Comparison of ENCODE assay signal across 1 cellular context in genomic region chr16:70746708-70747424, GRCh38.
TF ChIP-seq lines count a peak whose summit lies in the region.

No MANE protein-coding gene starts in this region.

TF ChIP-seq in HepG2, 621 proteins besides CTCF, POLR2A, EP300 and RAD21 (continued from another document and continues in another):
- TF ChIP-seq ZBTB10 (CRISPR knock-in tag; IDR thresholded peaks at IDR 0.05; ENCODE audit: borderline replicate concordance), result no peak
- TF ChIP-seq ZNF567 (CRISPR knock-in tag; IDR thresholded peaks at IDR 0.05; ENCODE audit: borderline replicate concordance), result peak; percentile 62; the same call in 1 of the 2 replicates
- TF ChIP-seq NCOA1 (CRISPR knock-in tag; IDR thresholded peaks at IDR 0.05), result no peak
- TF ChIP-seq ATF2 (CRISPR knock-in tag; IDR thresholded peaks at IDR 0.05), result peak; percentile 94
- TF ChIP-seq, protein P1, sequence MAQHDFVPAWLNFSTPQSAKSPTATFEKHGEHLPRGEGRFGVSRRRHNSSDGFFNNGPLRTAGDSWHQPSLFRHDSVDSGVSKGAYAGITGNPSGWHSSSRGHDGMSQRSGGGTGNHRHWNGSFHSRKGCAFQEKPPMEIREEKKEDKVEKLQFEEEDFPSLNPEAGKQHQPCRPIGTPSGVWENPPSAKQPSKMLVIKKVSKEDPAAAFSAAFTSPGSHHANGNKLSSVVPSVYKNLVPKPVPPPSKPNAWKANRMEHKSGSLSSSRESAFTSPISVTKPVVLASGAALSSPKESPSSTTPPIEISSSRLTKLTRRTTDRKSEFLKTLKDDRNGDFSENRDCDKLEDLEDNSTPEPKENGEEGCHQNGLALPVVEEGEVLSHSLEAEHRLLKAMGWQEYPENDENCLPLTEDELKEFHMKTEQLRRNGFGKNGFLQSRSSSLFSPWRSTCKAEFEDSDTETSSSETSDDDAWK (CRISPR knock-in tag; IDR thresholded peaks at IDR 0.05), result no peak
- TF ChIP-seq SSRP1 (CRISPR knock-in tag; IDR thresholded peaks at IDR 0.05), result peak; percentile 85; the same call in 1 of the 2 replicates
- TF ChIP-seq HNF1A (IDR thresholded peaks at IDR 0.05; ENCODE audit: low read depth), result peak; percentile 67; the same call in 1 of the 2 replicates
- peak; percentile 84 for TF ChIP-seq HNF1A (CRISPR knock-in tag; IDR thresholded peaks at IDR 0.05; ENCODE audit: borderline replicate concordance)
- TF ChIP-seq PAF1 (CRISPR knock-in tag; IDR thresholded peaks at IDR 0.05), result no peak
- TF ChIP-seq SRF (IDR thresholded peaks at IDR 0.05; ENCODE audit: low read depth, low read length), result no peak
- no peak; the same call in 1 of the 2 replicates for TF ChIP-seq SNAPC2 (CRISPR knock-in tag; IDR thresholded peaks at IDR 0.05)
- no peak for TF ChIP-seq ZNF207 (IDR thresholded peaks at IDR 0.05; ENCODE audit: borderline replicate concordance)
- TF ChIP-seq ZNF768 (CRISPR knock-in tag; IDR thresholded peaks at IDR 0.05), result peak; percentile 50
- 0 out of 2 replicates have a peak, but pooled peaks have one; percentile 45 for TF ChIP-seq DR1 (CRISPR knock-in tag; IDR thresholded peaks at IDR 0.05)
- TF ChIP-seq PHF20 (CRISPR knock-in tag; IDR thresholded peaks at IDR 0.05), result peak; percentile 53; the same call in 1 of the 2 replicates
- peak; percentile 62; the same call in 1 of the 2 replicates for TF ChIP-seq SP4 (CRISPR knock-in tag; IDR thresholded peaks at IDR 0.05)
- peak; percentile 84; the same call in 1 of the 2 replicates for TF ChIP-seq MEF2D (CRISPR knock-in tag; IDR thresholded peaks at IDR 0.05)
- no peak for TF ChIP-seq CHCHD3 (CRISPR knock-in tag; IDR thresholded peaks at IDR 0.05)
- TF ChIP-seq MTA3 (CRISPR knock-in tag; IDR thresholded peaks at IDR 0.05), result no peak
- no peak for TF ChIP-seq ZNF446 (CRISPR knock-in tag; IDR thresholded peaks at IDR 0.05)
- no peak; the same call in 1 of the 2 replicates for TF ChIP-seq ZNF589 (CRISPR knock-in tag; conservative IDR thresholded peaks at IDR 0.05)
- TF ChIP-seq FOSL2 (CRISPR knock-in tag; IDR thresholded peaks at IDR 0.05), result peak; percentile 98
- TF ChIP-seq KAT2B (IDR thresholded peaks at IDR 0.05; ENCODE audit: borderline replicate concordance, low read depth, low read length), result no peak
- TF ChIP-seq KLF11 (CRISPR knock-in tag; IDR thresholded peaks at IDR 0.05), result peak; percentile 56; the same call in 1 of the 2 replicates
- no peak for TF ChIP-seq NFRKB (IDR thresholded peaks at IDR 0.05)
- TF ChIP-seq, protein P2, sequence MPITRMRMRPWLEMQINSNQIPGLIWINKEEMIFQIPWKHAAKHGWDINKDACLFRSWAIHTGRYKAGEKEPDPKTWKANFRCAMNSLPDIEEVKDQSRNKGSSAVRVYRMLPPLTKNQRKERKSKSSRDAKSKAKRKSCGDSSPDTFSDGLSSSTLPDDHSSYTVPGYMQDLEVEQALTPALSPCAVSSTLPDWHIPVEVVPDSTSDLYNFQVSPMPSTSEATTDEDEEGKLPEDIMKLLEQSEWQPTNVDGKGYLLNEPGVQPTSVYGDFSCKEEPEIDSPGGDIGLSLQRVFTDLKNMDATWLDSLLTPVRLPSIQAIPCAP (CRISPR knock-in tag; IDR thresholded peaks at IDR 0.05; ENCODE audit: low read depth), result no peak
- no peak for TF ChIP-seq ZNF44 (CRISPR knock-in tag; IDR thresholded peaks at IDR 0.05)
- peak; percentile 66; the same call in 1 of the 2 replicates for TF ChIP-seq REPIN1 (CRISPR knock-in tag; IDR thresholded peaks at IDR 0.05; ENCODE audit: borderline replicate concordance, low read depth)
- TF ChIP-seq, protein P3, sequence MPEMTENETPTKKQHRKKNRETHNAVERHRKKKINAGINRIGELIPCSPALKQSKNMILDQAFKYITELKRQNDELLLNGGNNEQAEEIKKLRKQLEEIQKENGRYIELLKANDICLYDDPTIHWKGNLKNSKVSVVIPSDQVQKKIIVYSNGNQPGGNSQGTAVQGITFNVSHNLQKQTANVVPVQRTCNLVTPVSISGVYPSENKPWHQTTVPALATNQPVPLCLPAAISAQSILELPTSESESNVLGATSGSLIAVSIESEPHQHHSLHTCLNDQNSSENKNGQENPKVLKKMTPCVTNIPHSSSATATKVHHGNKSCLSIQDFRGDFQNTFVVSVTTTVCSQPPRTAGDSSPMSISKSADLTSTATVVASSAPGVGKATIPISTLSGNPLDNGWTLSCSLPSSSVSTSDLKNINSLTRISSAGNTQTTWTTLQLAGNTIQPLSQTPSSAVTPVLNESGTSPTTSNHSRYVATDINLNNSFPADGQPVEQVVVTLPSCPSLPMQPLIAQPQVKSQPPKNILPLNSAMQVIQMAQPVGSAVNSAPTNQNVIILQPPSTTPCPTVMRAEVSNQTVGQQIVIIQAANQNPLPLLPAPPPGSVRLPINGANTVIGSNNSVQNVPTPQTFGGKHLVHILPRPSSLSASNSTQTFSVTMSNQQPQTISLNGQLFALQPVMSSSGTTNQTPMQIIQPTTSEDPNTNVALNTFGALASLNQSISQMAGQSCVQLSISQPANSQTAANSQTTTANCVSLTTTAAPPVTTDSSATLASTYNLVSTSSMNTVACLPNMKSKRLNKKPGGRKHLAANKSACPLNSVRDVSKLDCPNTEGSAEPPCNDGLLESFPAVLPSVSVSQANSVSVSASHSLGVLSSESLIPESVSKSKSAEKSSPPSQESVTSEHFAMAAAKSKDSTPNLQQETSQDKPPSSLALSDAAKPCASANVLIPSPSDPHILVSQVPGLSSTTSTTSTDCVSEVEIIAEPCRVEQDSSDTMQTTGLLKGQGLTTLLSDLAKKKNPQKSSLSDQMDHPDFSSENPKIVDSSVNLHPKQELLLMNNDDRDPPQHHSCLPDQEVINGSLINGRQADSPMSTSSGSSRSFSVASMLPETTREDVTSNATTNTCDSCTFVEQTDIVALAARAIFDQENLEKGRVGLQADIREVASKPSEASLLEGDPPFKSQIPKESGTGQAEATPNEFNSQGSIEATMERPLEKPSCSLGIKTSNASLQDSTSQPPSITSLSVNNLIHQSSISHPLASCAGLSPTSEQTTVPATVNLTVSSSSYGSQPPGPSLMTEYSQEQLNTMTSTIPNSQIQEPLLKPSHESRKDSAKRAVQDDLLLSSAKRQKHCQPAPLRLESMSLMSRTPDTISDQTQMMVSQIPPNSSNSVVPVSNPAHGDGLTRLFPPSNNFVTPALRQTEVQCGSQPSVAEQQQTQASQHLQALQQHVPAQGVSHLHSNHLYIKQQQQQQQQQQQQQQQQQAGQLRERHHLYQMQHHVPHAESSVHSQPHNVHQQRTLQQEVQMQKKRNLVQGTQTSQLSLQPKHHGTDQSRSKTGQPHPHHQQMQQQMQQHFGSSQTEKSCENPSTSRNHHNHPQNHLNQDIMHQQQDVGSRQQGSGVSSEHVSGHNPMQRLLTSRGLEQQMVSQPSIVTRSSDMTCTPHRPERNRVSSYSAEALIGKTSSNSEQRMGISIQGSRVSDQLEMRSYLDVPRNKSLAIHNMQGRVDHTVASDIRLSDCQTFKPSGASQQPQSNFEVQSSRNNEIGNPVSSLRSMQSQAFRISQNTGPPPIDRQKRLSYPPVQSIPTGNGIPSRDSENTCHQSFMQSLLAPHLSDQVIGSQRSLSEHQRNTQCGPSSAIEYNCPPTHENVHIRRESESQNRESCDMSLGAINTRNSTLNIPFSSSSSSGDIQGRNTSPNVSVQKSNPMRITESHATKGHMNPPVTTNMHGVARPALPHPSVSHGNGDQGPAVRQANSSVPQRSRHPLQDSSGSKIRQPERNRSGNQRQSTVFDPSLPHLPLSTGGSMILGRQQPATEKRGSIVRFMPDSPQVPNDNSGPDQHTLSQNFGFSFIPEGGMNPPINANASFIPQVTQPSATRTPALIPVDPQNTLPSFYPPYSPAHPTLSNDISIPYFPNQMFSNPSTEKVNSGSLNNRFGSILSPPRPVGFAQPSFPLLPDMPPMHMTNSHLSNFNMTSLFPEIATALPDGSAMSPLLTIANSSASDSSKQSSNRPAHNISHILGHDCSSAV (CRISPR knock-in tag; IDR thresholded peaks at IDR 0.05; ENCODE audit: borderline replicate concordance), result no peak
- no peak; the same call in 1 of the 2 replicates for TF ChIP-seq ETV6 (CRISPR knock-in tag; conservative IDR thresholded peaks at IDR 0.05)
- TF ChIP-seq, protein P4, sequence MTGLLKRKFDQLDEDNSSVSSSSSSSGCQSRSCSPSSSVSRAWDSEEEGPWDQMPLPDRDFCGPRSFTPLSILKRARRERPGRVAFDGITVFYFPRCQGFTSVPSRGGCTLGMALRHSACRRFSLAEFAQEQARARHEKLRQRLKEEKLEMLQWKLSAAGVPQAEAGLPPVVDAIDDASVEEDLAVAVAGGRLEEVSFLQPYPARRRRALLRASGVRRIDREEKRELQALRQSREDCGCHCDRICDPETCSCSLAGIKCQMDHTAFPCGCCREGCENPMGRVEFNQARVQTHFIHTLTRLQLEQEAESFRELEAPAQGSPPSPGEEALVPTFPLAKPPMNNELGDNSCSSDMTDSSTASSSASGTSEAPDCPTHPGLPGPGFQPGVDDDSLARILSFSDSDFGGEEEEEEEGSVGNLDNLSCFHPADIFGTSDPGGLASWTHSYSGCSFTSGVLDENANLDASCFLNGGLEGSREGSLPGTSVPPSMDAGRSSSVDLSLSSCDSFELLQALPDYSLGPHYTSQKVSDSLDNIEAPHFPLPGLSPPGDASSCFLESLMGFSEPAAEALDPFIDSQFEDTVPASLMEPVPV (CRISPR knock-in tag; IDR thresholded peaks at IDR 0.05), result no peak
- 0 out of 2 replicates have a peak, but pooled peaks have one; percentile 67 for TF ChIP-seq ZNF343 (CRISPR knock-in tag; IDR thresholded peaks at IDR 0.05)
- TF ChIP-seq HNF4A (CRISPR knock-in tag; IDR thresholded peaks at IDR 0.05), result peak; percentile 82
- peak; percentile 52; the same call in 1 of the 2 replicates for TF ChIP-seq TFE3 (CRISPR knock-in tag; IDR thresholded peaks at IDR 0.05)
- TF ChIP-seq ZNF570 (CRISPR knock-in tag; IDR thresholded peaks at IDR 0.05; ENCODE audit: borderline replicate concordance), result no peak
- peak; percentile 100 for TF ChIP-seq JUNB (CRISPR knock-in tag; IDR thresholded peaks at IDR 0.05; ENCODE audit: borderline replicate concordance)
- no peak; the same call in 1 of the 2 replicates for TF ChIP-seq ARNT2 (CRISPR knock-in tag; IDR thresholded peaks at IDR 0.05; ENCODE audit: low read depth)
